32 cellular contexts compared by ENCODE assay signal in the genomic region with DNA sequence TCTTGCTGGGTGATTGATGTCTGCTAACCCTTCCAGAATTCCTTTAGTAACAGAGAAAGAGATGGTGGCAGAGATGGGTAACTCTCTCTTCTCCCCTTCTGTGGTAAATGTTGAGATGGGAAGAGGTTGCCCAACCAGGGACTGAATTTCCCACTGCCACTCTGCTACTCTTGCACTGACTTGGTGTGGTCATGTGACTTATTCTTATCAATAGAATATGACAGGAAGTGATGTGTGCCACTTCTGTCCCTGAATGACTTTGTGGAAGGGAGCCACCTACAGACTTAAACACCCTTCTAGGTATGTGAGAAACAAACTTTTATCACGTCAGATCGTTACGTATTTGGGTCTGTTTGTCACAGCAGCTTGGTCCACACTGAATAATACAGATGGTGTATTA.
"Had no signal": no experiment of that assay in that cellular context is flagged by ENCODE, and none has a peak within 500 bp of the region (broad histone marks: within the 10 kb centered on the region; RNA-seq: fewer than 3 reads in every experiment).

No MANE protein-coding gene starts in this region.

- FAIRE-seq: astrocyte, bronchial epithelial cell had no signal

- H3K36me3 ChIP-seq: adrenal gland, ascending aorta, brain microvascular endothelial cell, breast epithelium, cardiac muscle cell had no signal

- H3K4me3 ChIP-seq: adrenal gland, ascending aorta, body of pancreas, breast epithelium, cardiac muscle cell had no signal

- DNase-seq: activated effector memory CD4-positive, alpha-beta T cell treated with anti-CD3 and anti-CD28 coated beads, Interleukin-2, amount 50 U/mL, for 16 hours; activated effector memory CD4-positive, alpha-beta T cell treated with Interleukin-2 at 50 U/mL for 16 hours; activated gamma-delta T cell; activated gamma-delta T cell treated with Interleukin-2 at 50 U/mL for 16 hours; activated naive CD4-positive, alpha-beta T cell; activated naive CD4-positive, alpha-beta T cell treated with anti-CD3 and anti-CD28 coated beads for 36 hours; activated naive CD4-positive, alpha-beta T cell treated with anti-CD3 and anti-CD28 coated beads, Interleukin-2, amount 10 ng/mL, durations not matched to agents 7 days and 5 days; activated naive CD4-positive, alpha-beta T cell treated with anti-CD3 and anti-CD28 coated beads, Interleukin-2, amount 50 U/mL, for 16 hours; activated naive CD4-positive, alpha-beta T cell treated with Interleukin-2 at 50 U/mL for 16 hours; activated naive CD8-positive, alpha-beta T cell treated with anti-CD3 and anti-CD28 coated beads for 36 hours; activated naive CD8-positive, alpha-beta T cell treated with anti-CD3 and anti-CD28 coated beads, Interleukin-2, amount 10 ng/mL, durations not matched to agents 7 days and 5 days; activated naive CD8-positive, alpha-beta T cell treated with anti-CD3 and anti-CD28 coated beads, Interleukin-2, amount 50 U/mL, for 24 hours; activated T-cell treated with anti-CD3 and anti-CD28 coated beads, Interleukin-2, amount 50 U/mL, for 4 hours; activated T-cell treated with anti-CD3 and anti-CD28 coated beads, Interleukin-2, amount 50 U/mL, for 48 hours; activated T-cell treated with anti-CD3 and anti-CD28 coated beads, Interleukin-2, amount 50 U/mL, for 72 hours; adrenal gland; amniotic stem cell; amygdala; anterior cingulate cortex; aorta; body of pancreas; brain microvascular endothelial cell; caudate nucleus; central memory CD4-positive, alpha-beta T cell; cerebellar nuclear complex had no signal

- H3K4me1 ChIP-seq: adrenal gland, ascending aorta, body of pancreas, breast epithelium had no signal

- ATAC-seq: activated naive CD4-positive, alpha-beta T cell treated with anti-CD3 and anti-CD28 coated beads, Interleukin-2, amount 50 U/mL, for 72 hours; activated naive CD8-positive, alpha-beta T cell treated with anti-CD3 and anti-CD28 coated beads, Interleukin-2, amount 50 U/mL, for 24 hours; activated T-cell treated with anti-CD3 and anti-CD28 coated beads, Interleukin-2, amount 50 U/mL, for 4 hours; activated T-cell treated with anti-CD3 and anti-CD28 coated beads, Interleukin-2, amount 50 U/mL, for 72 hours; activated T-helper 17 cell treated with anti-CD3 and anti-CD28 coated beads, Interleukin-2, amount 50 U/mL, for 72 hours; body of pancreas had no signal

- H3K27ac ChIP-seq: adrenal gland, ascending aorta, body of pancreas, brain microvascular endothelial cell, breast epithelium, cardiac muscle cell had no signal

- H3K27me3 ChIP-seq: adrenal gland, ascending aorta, body of pancreas, brain microvascular endothelial cell, breast epithelium, cardiac muscle cell had no signal

- H3K9me3 ChIP-seq: adrenal gland, ascending aorta, body of pancreas, breast epithelium had no signal
